Comparison of ENCODE assay signal across 1 cellular context in genomic region chr22:27110985-27111451, GRCh38.
TF ChIP-seq lines count a peak whose summit lies in the region.

No MANE protein-coding gene starts in this region.

TF ChIP-seq in HCT116, 20 proteins besides CTCF, POLR2A, EP300 and RAD21 (continued from another document):
- TF ChIP-seq REST (IDR thresholded peaks at IDR 0.05; ENCODE audit: low read depth) (no peak), EGR1 (IDR thresholded peaks at IDR 0.05; ENCODE audit: low read depth) (no peak), ELF1 (IDR thresholded peaks at IDR 0.05; ENCODE audit: borderline replicate concordance, low read depth) (no peak), EZH2 (IDR thresholded peaks at IDR 0.05) (no peak), TCF7L2 (IDR thresholded peaks at IDR 0.05; ENCODE audit: borderline replicate concordance, extremely low read depth, insufficient read depth, insufficient read length) (no peak), JUND (IDR thresholded peaks at IDR 0.05) (no peak), ATF3 (IDR thresholded peaks at IDR 0.05) (no peak), SIN3A (IDR thresholded peaks at IDR 0.05; ENCODE audit: low read depth) (no peak), EZH2phosphoT487 (IDR thresholded peaks at IDR 0.05; ENCODE audit: borderline replicate concordance) (no peak), CBX3 (IDR thresholded peaks at IDR 0.05; ENCODE audit: low read depth) (no peak), POLR2AphosphoS5 (IDR thresholded peaks at IDR 0.05; ENCODE audit: low read depth, low read length) (no peak), ZNF274 (IDR thresholded peaks at IDR 0.05; ENCODE audit: low read depth, low read length) (no peak), ZBTB33 (IDR thresholded peaks at IDR 0.05; ENCODE audit: extremely low read depth, insufficient replicate concordance, low read length) (no peak), SRF (IDR thresholded peaks at IDR 0.05; ENCODE audit: low read depth) (no peak), YY1 (IDR thresholded peaks at IDR 0.05; ENCODE audit: extremely low read depth, insufficient replicate concordance, low read depth, low read length) (no peak), MAX (IDR thresholded peaks at IDR 0.05) (no peak)
